Comparison of ENCODE assay signal across 1 cellular context in the genomic region with DNA sequence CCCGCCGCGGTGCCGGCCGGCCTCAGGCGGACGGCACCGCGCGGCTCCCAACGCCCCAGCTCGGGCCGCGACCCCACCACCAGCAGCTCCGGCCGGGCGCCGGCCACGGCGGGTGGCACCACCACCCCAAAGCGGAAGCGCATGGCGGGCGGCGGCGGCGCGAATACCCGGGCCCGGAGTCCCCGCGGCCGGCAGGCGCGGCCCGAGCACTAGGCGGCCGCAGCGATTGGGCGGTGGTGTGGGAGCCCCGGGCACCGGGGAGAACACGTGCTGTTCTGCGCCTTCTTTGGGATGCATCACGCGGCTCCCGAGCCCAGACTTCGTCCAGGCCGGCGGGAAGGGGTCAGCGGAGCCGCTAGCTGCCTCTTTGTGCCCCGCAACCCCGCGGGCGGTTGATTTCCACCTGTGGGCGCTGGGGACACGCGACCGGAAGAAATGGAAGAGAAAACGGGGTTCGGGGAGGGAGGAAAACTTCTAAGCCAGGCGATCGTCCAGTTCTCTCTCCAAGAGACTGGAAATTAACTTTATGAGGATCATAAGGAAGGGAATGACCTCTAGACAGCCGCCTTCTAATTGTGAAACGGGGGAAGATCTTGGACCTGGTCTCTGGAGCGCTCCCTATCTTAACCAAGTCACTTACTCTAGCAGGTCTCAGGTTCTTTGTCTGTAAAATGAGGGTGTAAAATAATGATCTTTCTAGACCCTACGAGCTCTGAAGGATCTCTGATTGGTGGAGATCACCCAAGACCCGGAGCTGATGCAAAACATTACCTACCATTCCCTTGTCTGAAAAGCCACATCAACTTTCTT.
TF ChIP-seq lines count a peak whose summit lies in the region.

TSS of gene EPM2A (minus strand) at position 165 of the 810 bp plus-strand sequence. CDS start at position 143, 22 bp downstream.

TF ChIP-seq in HCT116, 20 proteins besides CTCF, POLR2A, EP300 and RAD21 (continued from another document):
- TF ChIP-seq, protein P1, sequence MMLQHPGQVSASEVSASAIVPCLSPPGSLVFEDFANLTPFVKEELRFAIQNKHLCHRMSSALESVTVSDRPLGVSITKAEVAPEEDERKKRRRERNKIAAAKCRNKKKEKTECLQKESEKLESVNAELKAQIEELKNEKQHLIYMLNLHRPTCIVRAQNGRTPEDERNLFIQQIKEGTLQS (IDR thresholded peaks at IDR 0.05) = no peak
- TF ChIP-seq SP1 (IDR thresholded peaks at IDR 0.05; ENCODE audit: low read depth) (no peak), JUND (IDR thresholded peaks at IDR 0.05) (no peak), ZFX (IDR thresholded peaks at IDR 0.05) (peak; percentile 94), REST (IDR thresholded peaks at IDR 0.05; ENCODE audit: low read depth) (no peak), ELF1 (IDR thresholded peaks at IDR 0.05; ENCODE audit: borderline replicate concordance, low read depth) (no peak), CEBPB (IDR thresholded peaks at IDR 0.05; ENCODE audit: low read depth) (no peak)
